In genomic region chrX:11759172-11759460, GRCh38 we compare ENCODE assay signal across 8 cellular contexts. TPM values are rescaled to one million over a fixed set of nuclear protein-coding genes. Genes with fewer than 3 reads are reported as not detected.
DNase-seq lines count a peak whose midpoint lies in the region; ATAC-seq, FAIRE-seq and TF ChIP-seq lines count a peak whose summit lies in the region.

No MANE protein-coding gene starts in this region.

- no peaks in the 10 kb centered on the region for H3K9me3 ChIP-seq in CD8-positive, alpha-beta memory T cell (ENCODE audit: low read length)
- H3K9me3 ChIP-seq in PC-9 (ENCODE audit: insufficient read depth, low read depth) (no peaks in the 10 kb centered on the region), pancreas (no peaks in the 10 kb centered on the region)

- H3K4me1 Mint-ChIP-seq in CD8-positive, alpha-beta memory T cell: peaks cover 35 to 57% (median 42%) of the 10 kb centered on the region in 3 donors

- peak overlapping the region; percentile 95 for H2AFZ ChIP-seq in PC-9

- no peaks in the 10 kb centered on the region for H4K20me1 ChIP-seq in PC-9 (ENCODE audit: insufficient read depth)

- peak overlapping the region; percentile 82 to 99 (median 96) for H3K27ac Mint-ChIP-seq in CD8-positive, alpha-beta memory T cell

- peak overlapping the region; percentile 88 for H3K4me3 ChIP-seq in CD8-positive, alpha-beta memory T cell (ENCODE audit: low read length)
- peak overlapping the region; percentile 93 for H3K4me3 ChIP-seq in PC-9
- H3K4me3 ChIP-seq in pancreas: peak overlapping the region; percentile 30 to 67 (median 52)

- TF ChIP-seq CTCF in PC-9 (conservative IDR thresholded peaks at IDR 0.05) (no peak), pancreas (IDR thresholded peaks at IDR 0.05) (no peak)

- no peaks in the 10 kb centered on the region for H3K9me2 ChIP-seq in PC-9 (ENCODE audit: insufficient read depth)

- H3K79me2 ChIP-seq in PC-9 (ENCODE audit: low read depth): no peaks in the 10 kb centered on the region

- peaks cover 19% of the 10 kb centered on the region for H3K36me3 ChIP-seq in CD8-positive, alpha-beta memory T cell (ENCODE audit: insufficient read depth, low read length)
- H3K36me3 ChIP-seq in PC-9 (ENCODE audit: low read depth) (peaks cover 3% of the 10 kb centered on the region; the same call in 1 of the 2 replicates), pancreas (no peaks in the 10 kb centered on the region)

- peaks cover 19 to 39% (median 28%) of the 10 kb centered on the region in 3 donors for H3K36me3 Mint-ChIP-seq in CD8-positive, alpha-beta memory T cell

- intact Hi-C loops in PC-9 (cut with micrococcal nuclease; ENCODE audit: unreplicated experiment) (loop anchor here (5.0 to 10.0 kb wide), 4 partner anchors 148 to 1736 kb away; no protein-coding TSS in a partner anchor), pancreas (cut with DNase I) (no loop called here)

- H3K9me3 Mint-ChIP-seq in CD8-positive, alpha-beta memory T cell: no peaks in the 10 kb centered on the region

- CTCF ChIA-PET in CD8-positive, alpha-beta memory T cell (lab: Charles Lee): interaction anchor here (0.9 to 2.8 kb wide), 2 partner anchors 11 to 12 kb away, joined by 3 to 19 read pairs; no protein-coding TSS in a partner anchor
- CTCF ChIA-PET in PC-9 (lab: Charles Lee): no interaction called here

- 1 to 22% methylated on average over 6 to 7 of the region's 7 CpGs for WGBS in pancreas, 2 donors

- H3K4me1 ChIP-seq in CD8-positive, alpha-beta memory T cell (ENCODE audit: insufficient read depth, low read length): peaks cover 21% of the 10 kb centered on the region
- H3K4me1 ChIP-seq in PC-9 (replicated peaks; ENCODE audit: insufficient read depth) (peaks cover 13% of the 10 kb centered on the region), pancreas (no peaks in the 10 kb centered on the region)

- no peak for FAIRE-seq in pancreas (lab: Jason Lieb, UNC)

- POLR2A ChIA-PET in CD8-positive, alpha-beta memory T cell (lab: Charles Lee): interaction anchor here (0.6 kb wide), 1 partner anchor 11 kb away, joined by 3 read pairs; no protein-coding TSS in a partner anchor
- POLR2A ChIA-PET in PC-9 (lab: Charles Lee; ENCODE audit: unreplicated experiment): interaction anchor here (0.6 to 0.7 kb wide), 2 partner anchors 46 to 93 kb away, joined by 3 to 5 read pairs; partner anchors contain the start of gene ARHGAP6

- peak overlapping the region; percentile 87 for H3K27ac ChIP-seq in CD8-positive, alpha-beta memory T cell (ENCODE audit: low read depth, low read length)
- no peak overlapping the region for H3K27ac ChIP-seq in PC-9
- peak overlapping the region; percentile 71 for H3K27ac ChIP-seq in epithelial cell of prostate
- H3K27ac ChIP-seq in pancreas: peak overlapping the region; percentile 43 to 83 (median 76)

- no peaks in the 10 kb centered on the region; the same call in 1 of the 2 replicates for H3F3A ChIP-seq in PC-9 (ENCODE audit: insufficient read depth, low read depth)

- BruUV-seq in PC-9 (replicated peaks; lab: Mats Ljungman, UMichigan): no TSS peak

- no peaks in the 10 kb centered on the region for H3K27me3 ChIP-seq in CD8-positive, alpha-beta memory T cell (ENCODE audit: insufficient read depth, low read length, poor library complexity, severe bottlenecking)
- H3K27me3 ChIP-seq in PC-9 (ENCODE audit: insufficient read depth, low read depth) (no peaks in the 10 kb centered on the region), pancreas (no peaks in the 10 kb centered on the region)

- H3K4me3 Mint-ChIP-seq in CD8-positive, alpha-beta memory T cell: peak overlapping the region; percentile 87 to 97 (median 93)

- ATAC-seq in pancreas: peak in 1 of 4 donors; percentile 3
- no peak for ATAC-seq in GM21576 (IDR thresholded peaks at IDR 0.05; ENCODE audit: unreplicated experiment)
- ATAC-seq in HG03439 (IDR thresholded peaks at IDR 0.05; ENCODE audit: unreplicated experiment): no peak

- peak overlapping the region; percentile 94 for H3K4me2 ChIP-seq in PC-9

- H3K27me3 Mint-ChIP-seq in CD8-positive, alpha-beta memory T cell: peaks cover 0 to 2% of the 10 kb centered on the region in 2 donors

- no peak for DNase-seq in CD8-positive, alpha-beta memory T cell
- DNase-seq in PC-9 (no peak), epithelial cell of prostate (ENCODE audit: low read depth, low spot score) (no peak), pancreas (no peak), NCI-H2171 (lab: John Stamatoyannopoulos, UW) (no peak), NCI-H524 treated with DMSO at 0.1 percent for 48 hours (lab: John Stamatoyannopoulos, UW) (no peak)

RNA-seq across cellular contexts. Expression of gene MSL3, which starts 1.1 kb away (rescaled TPM):
- total RNA-seq in CD8-positive, alpha-beta memory T cell: 10 to 100 TPM; 34.6 to 37.5 TPM
- 80.4 TPM for polyA plus RNA-seq in CD8-positive, alpha-beta memory T cell
- total RNA-seq in PC-9 (2021) (39.3 and 42.6 TPM in 2 replicates), pancreas (10 to 100 TPM in 1 of 6 donors, 1 to 10 TPM in 5; 6.5 to 17.3 (median 7.6) TPM)
- polyA plus RNA-seq in pancreas: 10 to 100 TPM; 14.3 to 17.8 TPM
